In genomic region chr19:3821857-3822364, GRCh38 we compare ENCODE assay signal across 1 cellular context.
TF ChIP-seq lines count a peak whose summit lies in the region.

No MANE protein-coding gene starts in this region.

TF ChIP-seq in K562, 482 proteins besides CTCF, POLR2A, EP300 and RAD21 (continued from another document and continues in another):
- TF ChIP-seq, protein P1, sequence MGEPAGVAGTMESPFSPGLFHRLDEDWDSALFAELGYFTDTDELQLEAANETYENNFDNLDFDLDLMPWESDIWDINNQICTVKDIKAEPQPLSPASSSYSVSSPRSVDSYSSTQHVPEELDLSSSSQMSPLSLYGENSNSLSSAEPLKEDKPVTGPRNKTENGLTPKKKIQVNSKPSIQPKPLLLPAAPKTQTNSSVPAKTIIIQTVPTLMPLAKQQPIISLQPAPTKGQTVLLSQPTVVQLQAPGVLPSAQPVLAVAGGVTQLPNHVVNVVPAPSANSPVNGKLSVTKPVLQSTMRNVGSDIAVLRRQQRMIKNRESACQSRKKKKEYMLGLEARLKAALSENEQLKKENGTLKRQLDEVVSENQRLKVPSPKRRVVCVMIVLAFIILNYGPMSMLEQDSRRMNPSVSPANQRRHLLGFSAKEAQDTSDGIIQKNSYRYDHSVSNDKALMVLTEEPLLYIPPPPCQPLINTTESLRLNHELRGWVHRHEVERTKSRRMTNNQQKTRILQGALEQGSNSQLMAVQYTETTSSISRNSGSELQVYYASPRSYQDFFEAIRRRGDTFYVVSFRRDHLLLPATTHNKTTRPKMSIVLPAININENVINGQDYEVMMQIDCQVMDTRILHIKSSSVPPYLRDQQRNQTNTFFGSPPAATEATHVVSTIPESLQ (CRISPR knock-in tag; IDR thresholded peaks at IDR 0.05): 0 out of 2 replicates have a peak, but pooled peaks have one; percentile 25
- TF ChIP-seq RBFOX2 (IDR thresholded peaks at IDR 0.05; ENCODE audit: low read depth, low read length): peak; percentile 43
- peak; percentile 55; the same call in 1 of the 2 replicates for TF ChIP-seq NBN (IDR thresholded peaks at IDR 0.05; ENCODE audit: low read depth)
- TF ChIP-seq PHB2 (IDR thresholded peaks at IDR 0.05; ENCODE audit: low read depth): no peak
- TF ChIP-seq SMARCA4 (IDR thresholded peaks at IDR 0.05): no peak
- TF ChIP-seq ZBTB49 (CRISPR knock-in tag; IDR thresholded peaks at IDR 0.05; ENCODE audit: borderline replicate concordance): peak; percentile 43; the same call in 1 of the 2 replicates
- peak; percentile 47; the same call in 1 of the 2 replicates for TF ChIP-seq RNF2 (IDR thresholded peaks at IDR 0.05)
- TF ChIP-seq, protein P2, sequence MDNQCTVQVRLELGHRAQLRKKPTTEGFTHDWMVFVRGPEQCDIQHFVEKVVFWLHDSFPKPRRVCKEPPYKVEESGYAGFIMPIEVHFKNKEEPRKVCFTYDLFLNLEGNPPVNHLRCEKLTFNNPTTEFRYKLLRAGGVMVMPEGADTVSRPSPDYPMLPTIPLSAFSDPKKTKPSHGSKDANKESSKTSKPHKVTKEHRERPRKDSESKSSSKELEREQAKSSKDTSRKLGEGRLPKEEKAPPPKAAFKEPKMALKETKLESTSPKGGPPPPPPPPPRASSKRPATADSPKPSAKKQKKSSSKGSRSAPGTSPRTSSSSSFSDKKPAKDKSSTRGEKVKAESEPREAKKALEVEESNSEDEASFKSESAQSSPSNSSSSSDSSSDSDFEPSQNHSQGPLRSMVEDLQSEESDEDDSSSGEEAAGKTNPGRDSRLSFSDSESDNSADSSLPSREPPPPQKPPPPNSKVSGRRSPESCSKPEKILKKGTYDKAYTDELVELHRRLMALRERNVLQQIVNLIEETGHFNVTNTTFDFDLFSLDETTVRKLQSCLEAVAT (IDR thresholded peaks at IDR 0.05): no peak
- no peak for TF ChIP-seq HNRNPH1 (optimal IDR thresholded peaks at IDR 0.05; ENCODE audit: low read depth, low read length)
- TF ChIP-seq CC2D1A (IDR thresholded peaks at IDR 0.05): 0 out of 2 replicates have a peak, but pooled peaks have one; percentile 59
- 0 out of 2 replicates have a peak, but pooled peaks have one; percentile 74 for TF ChIP-seq ZNF830 (CRISPR knock-in tag; IDR thresholded peaks at IDR 0.05)
- TF ChIP-seq ETS1 (conservative IDR thresholded peaks at IDR 0.05; ENCODE audit: control insufficient read depth, low read depth, low read length): 0 out of 2 replicates have a peak, but pooled peaks have one; percentile 34
- no peak for TF ChIP-seq CHCHD3 (CRISPR knock-in tag; IDR thresholded peaks at IDR 0.05)
- TF ChIP-seq MGA (IDR thresholded peaks at IDR 0.05): peak; percentile 95
- TF ChIP-seq BCOR (IDR thresholded peaks at IDR 0.05): peak; percentile 88
- TF ChIP-seq SRF (CRISPR knock-in tag; IDR thresholded peaks at IDR 0.05): peak in 1 of 2 experiments; percentile 55; a peak in 1 of 4 replicates
- 0 out of 2 replicates have a peak, but pooled peaks have one; percentile 34 for TF ChIP-seq ZNF384 (IDR thresholded peaks at IDR 0.05; ENCODE audit: low read depth, low read length)
- TF ChIP-seq PHF8 (IDR thresholded peaks at IDR 0.05; ENCODE audit: borderline replicate concordance, low read length): no peak; the same call in 1 of the 2 replicates
- TF ChIP-seq PHTF2 (CRISPR knock-in tag; IDR thresholded peaks at IDR 0.05): no peak
- no peak for TF ChIP-seq MAFK (IDR thresholded peaks at IDR 0.05; ENCODE audit: low read length)
- TF ChIP-seq SOX6 (IDR thresholded peaks at IDR 0.05): peak; percentile 73; the same call in 1 of the 2 replicates
- TF ChIP-seq E2F1 (CRISPR knock-in tag; IDR thresholded peaks at IDR 0.05): no peak
- TF ChIP-seq ZNF431 (CRISPR knock-in tag; IDR thresholded peaks at IDR 0.05): 0 out of 2 replicates have a peak, but pooled peaks have one; percentile 61
- no peak for TF ChIP-seq U2AF1 (optimal IDR thresholded peaks at IDR 0.05; ENCODE audit: low read depth, low read length)
- peak; percentile 98 for TF ChIP-seq CBX1 (IDR thresholded peaks at IDR 0.05; ENCODE audit: low read depth)
- peak; percentile 69 for TF ChIP-seq MBD1 (CRISPR knock-in tag; IDR thresholded peaks at IDR 0.05)
- TF ChIP-seq ARHGAP35 (IDR thresholded peaks at IDR 0.05; ENCODE audit: partially characterized antibody): no peak
- peak; percentile 98 for TF ChIP-seq L3MBTL2 (IDR thresholded peaks at IDR 0.05)
- TF ChIP-seq TAF1 (IDR thresholded peaks at IDR 0.05; ENCODE audit: control insufficient read depth, extremely low read depth, insufficient read depth, low read length, severe bottlenecking): no peak
- TF ChIP-seq SIN3B (IDR thresholded peaks at IDR 0.05; ENCODE audit: low read depth): peak; percentile 14; the same call in 1 of the 2 replicates
- no peak for TF ChIP-seq TRIM24 (IDR thresholded peaks at IDR 0.05)
- TF ChIP-seq, protein P3, sequence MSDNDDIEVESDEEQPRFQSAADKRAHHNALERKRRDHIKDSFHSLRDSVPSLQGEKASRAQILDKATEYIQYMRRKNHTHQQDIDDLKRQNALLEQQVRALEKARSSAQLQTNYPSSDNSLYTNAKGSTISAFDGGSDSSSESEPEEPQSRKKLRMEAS (CRISPR knock-in tag; IDR thresholded peaks at IDR 0.05): peak; percentile 87
- TF ChIP-seq SIN3A (IDR thresholded peaks at IDR 0.05; ENCODE audit: borderline replicate concordance in 2 of 2, control insufficient read depth in 1 of 2, low read depth in 2 of 2, low read length in 2 of 2): no peak
- TF ChIP-seq PRPF4 (IDR thresholded peaks at IDR 0.05; ENCODE audit: insufficient read depth, low read depth, low read length, poor library complexity, severe bottlenecking): no peak
- peak; percentile 100 for TF ChIP-seq BHLHE40 (IDR thresholded peaks at IDR 0.05; ENCODE audit: low read length)
- no peak for TF ChIP-seq HDAC8 (tag; IDR thresholded peaks at IDR 0.05)
- no peak for TF ChIP-seq ATF1 (CRISPR knock-in tag; IDR thresholded peaks at IDR 0.05)
- TF ChIP-seq ATF1 (tag; IDR thresholded peaks at IDR 0.05): peak; percentile 60
- TF ChIP-seq MCM5 (IDR thresholded peaks at IDR 0.05; ENCODE audit: low read depth): no peak
- no peak for TF ChIP-seq ZNF444 (CRISPR knock-in tag; IDR thresholded peaks at IDR 0.05)
- no peak for TF ChIP-seq TAF15 (IDR thresholded peaks at IDR 0.05; ENCODE audit: low read depth, low read length)
- TF ChIP-seq ATF7 (IDR thresholded peaks at IDR 0.05): peak; percentile 68; the same call in 1 of the 2 replicates
